27 cellular contexts compared by ENCODE assay signal in the genomic region with DNA sequence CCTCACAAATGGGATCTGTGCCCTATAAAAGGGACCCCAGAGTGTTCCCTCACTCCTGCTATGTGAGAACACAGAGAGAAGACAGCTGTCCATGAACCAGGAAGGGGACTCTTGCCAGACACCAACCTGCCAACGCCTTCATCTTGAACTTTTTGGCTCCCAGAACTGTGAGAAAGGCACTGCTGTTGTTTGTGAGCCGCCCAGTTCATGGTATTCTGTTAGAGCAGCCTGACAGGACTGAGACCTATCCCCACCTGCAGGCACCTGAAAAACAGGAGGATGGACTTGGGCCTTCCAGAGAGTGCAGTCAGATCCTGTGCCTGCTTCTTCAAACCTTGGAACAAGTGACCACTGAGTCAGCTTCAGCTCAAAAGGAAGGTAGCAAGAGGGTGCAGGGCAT. TPM values are rescaled to one million over a fixed set of nuclear protein-coding genes. Genes with fewer than 3 reads are reported as not detected.
"Had no signal": no experiment of that assay in that cellular context is flagged by ENCODE, and none has a peak within 500 bp of the region (broad histone marks: within the 10 kb centered on the region; RNA-seq: fewer than 3 reads in every experiment).

No MANE protein-coding gene starts in this region.

- H3K27ac ChIP-seq: brain microvascular endothelial cell, cardiac muscle cell, SK-N-MC, VCaP had no signal

- H3K4me3 ChIP-seq: cardiac muscle cell, SK-N-MC had no signal

- DNase-seq: activated CD4-positive, alpha-beta T cell treated with anti-CD3 and anti-CD28 coated beads for 4 hours; activated CD4-positive, CD25-positive, alpha-beta regulatory T cell; activated CD8-positive, alpha-beta T cell treated with anti-CD3 and anti-CD28 coated beads, Interleukin-2, amount 10 ng/mL, durations not matched to agents 7 days and 5 days; activated effector memory CD4-positive, alpha-beta T cell treated with anti-CD3 and anti-CD28 coated beads, Interleukin-2, amount 50 U/mL, for 16 hours; activated naive CD4-positive, alpha-beta T cell treated with Interleukin-2 at 50 U/mL for 16 hours; activated naive CD8-positive, alpha-beta T cell treated with anti-CD3 and anti-CD28 coated beads, Interleukin-2, amount 50 U/mL, for 24 hours; activated T-cell treated with anti-CD3 and anti-CD28 coated beads, Interleukin-2, amount 50 U/mL, for 4 hours; brain microvascular endothelial cell; KG1; NCI-H1092 treated with DMSO at 0.1 percent for 48 hours; NCI-H1417 treated with DMSO at 0.1 percent for 48 hours; NCI-H1694; NCI-H2029; NCI-H2107; NCI-H2171 treated with DMSO at 0.1 percent for 48 hours; NCI-H226; NCI-H526 treated with DMSO at 0.1 percent for 48 hours; NCI-H82; RPMI8226; T-helper 1 cell had no signal

- H3K27me3 ChIP-seq: brain microvascular endothelial cell, cardiac muscle cell had no signal

- ATAC-seq: activated CD8-positive, alpha-beta T cell treated with anti-CD3 and anti-CD28 coated beads, Interleukin-2, amount 10 ng/mL, durations not matched to agents 7 days and 5 days; activated naive CD4-positive, alpha-beta T cell treated with anti-CD3 and anti-CD28 coated beads, Interleukin-2, amount 50 U/mL, for 72 hours; activated naive CD8-positive, alpha-beta T cell treated with anti-CD3 and anti-CD28 coated beads, Interleukin-2, amount 50 U/mL, for 24 hours; activated T-cell treated with anti-CD3 and anti-CD28 coated beads, Interleukin-2, amount 50 U/mL, for 4 hours; Panc1; Right ventricle myocardium inferior had no signal

- H3K36me3 ChIP-seq: brain microvascular endothelial cell, cardiac muscle cell had no signal

RNA-seq across cellular contexts. Expression of a gene that starts 51.4 kb away (rescaled TPM):
- polyA plus RNA-seq: IgD-negative memory B cell had no signal
